In genomic region chr14:35533357-35534129, GRCh38 we compare ENCODE assay signal across 8 cellular contexts. TPM values are rescaled to one million over a fixed set of nuclear protein-coding genes. Genes with fewer than 3 reads are reported as not detected.
A peak's percentile ranks its signal among the peaks of the same experiment; 100 is the strongest.
DNase-seq lines count a peak whose midpoint lies in the region; ATAC-seq and TF ChIP-seq lines count a peak whose summit lies in the region.

No MANE protein-coding gene starts in this region.

- no TSS peak for BruUV-seq in Caco-2 (replicated peaks; lab: Mats Ljungman, UMichigan)

- no peaks in the 10 kb centered on the region for H3K9me3 Mint-ChIP-seq in Caco-2 (ENCODE audit: unreplicated experiment)

- peak overlapping the region; percentile 88 for H3K4me3 Mint-ChIP-seq in Caco-2 (ENCODE audit: unreplicated experiment)

- intact Hi-C loops in Caco-2 (cut with micrococcal nuclease; ENCODE audit: unreplicated experiment), result loop anchor here (1.0 to 5.0 kb wide), 3 partner anchors 95 to 279 kb away; no protein-coding TSS in a partner anchor
- intact Hi-C loops in tibial artery (cut with DNase I; ENCODE audit: low total_unique reads), result no loop called here

- H3K36me3 Mint-ChIP-seq in Caco-2 (ENCODE audit: insufficient read depth, unreplicated experiment), result no peaks in the 10 kb centered on the region

- H3K4me1 ChIP-seq in Caco-2, result peaks cover 12% of the 10 kb centered on the region
- 0 out of 2 replicates have a peak, but pooled peaks cover 4% of the 10 kb centered on the region for H3K4me1 ChIP-seq in OCI-LY3 (ENCODE audit: low read length)
- H3K4me1 ChIP-seq in tibial artery, result peaks cover 0 to 29% (median 28%) of the 10 kb centered on the region in 4 donors

- peaks cover 7% of the 10 kb centered on the region for H3K4me1 Mint-ChIP-seq in Caco-2 (ENCODE audit: low read depth, unreplicated experiment)

- peak overlapping the region; percentile 76 for H3K4me2 ChIP-seq in OCI-LY3 (ENCODE audit: low read length)

- H3K9me3 ChIP-seq in Caco-2 (no peaks in the 10 kb centered on the region), OCI-LY3 (ENCODE audit: insufficient read depth, low read length) (no peaks in the 10 kb centered on the region), tibial artery (no peaks in the 10 kb centered on the region)

- no peaks in the 10 kb centered on the region for H3K36me3 ChIP-seq in Caco-2 (ENCODE audit: control insufficient read depth, insufficient read depth, low read length)
- H3K36me3 ChIP-seq in OCI-LY3 (replicated peaks; ENCODE audit: low read depth, low read length), result no peaks in the 10 kb centered on the region
- H3K36me3 ChIP-seq in tibial artery, result no peaks in the 10 kb centered on the region

- peak; percentile 87 to 93 for DNase-seq in Caco-2
- peak; percentile 35 for DNase-seq in HS-5 (ENCODE audit: low read depth)
- peak; percentile 46 for DNase-seq in activated T-helper 9 cell treated with anti-CD3 and anti-CD28 coated beads, Interleukin-2, amount 50 U/mL, for 16 hours (ENCODE audit: low read depth)
- peak; percentile 39 for DNase-seq in foreskin melanocyte
- DNase-seq in nucleus accumbens (lab: John Stamatoyannopoulos, UW), result peak in 44 of 56 donors; percentile 1 to 82 (median 40)
- no peak for DNase-seq in tibial artery

- H2AFZ ChIP-seq in OCI-LY3 (ENCODE audit: low read depth, low read length), result peak overlapping the region; percentile 63

- peaks cover 26% of the 10 kb centered on the region for H3K27me3 Mint-ChIP-seq in Caco-2 (ENCODE audit: insufficient read depth, unreplicated experiment)

- H3K79me2 ChIP-seq in OCI-LY3 (ENCODE audit: low read length), result no peaks in the 10 kb centered on the region

- peak; percentile 69 for ATAC-seq in GM21360 (IDR thresholded peaks at IDR 0.05; ENCODE audit: unreplicated experiment)

- H3K27me3 ChIP-seq in Caco-2 (replicated peaks; ENCODE audit: control insufficient read depth, insufficient read depth, low read length), result no peaks in the 10 kb centered on the region; the same call in 1 of the 2 replicates
- H3K27me3 ChIP-seq in OCI-LY3 (ENCODE audit: low read depth, low read length), result peaks cover 14% of the 10 kb centered on the region; the same call in 1 of the 2 replicates
- H3K27me3 ChIP-seq in tibial artery, result peaks cover 2 to 51% of the 10 kb centered on the region in 2 donors

- H3K9ac ChIP-seq in OCI-LY3 (ENCODE audit: low read length), result peak overlapping the region; percentile 41

- CTCF ChIA-PET in Caco-2 (lab: Charles Lee), result interaction anchor here (0.7 to 1.8 kb wide), 6 partner anchors 95 to 289 kb away, joined by 3 to 14 read pairs (median 5); no protein-coding TSS in a partner anchor

- H3K27ac Mint-ChIP-seq in Caco-2 (ENCODE audit: unreplicated experiment), result no peak overlapping the region

- TF ChIP-seq CTCF in Caco-2 (IDR thresholded peaks at IDR 0.05; ENCODE audit: insufficient read depth in 1 of 2, low read depth in 1 of 2, low read length in 1 of 2, severe bottlenecking in 1 of 2, unreplicated experiment in 1 of 2) (peak in 1 of 2 experiments; percentile 2), OCI-LY3 (IDR thresholded peaks at IDR 0.05; ENCODE audit: low read depth, low read length) (no peak), tibial artery (IDR thresholded peaks at IDR 0.05) (no peak)

- H3K4me3 ChIP-seq in Caco-2 (ENCODE audit: low read depth, low read length) (peak overlapping the region; percentile 62), OCI-LY3 (ENCODE audit: low read length) (peak overlapping the region; percentile 84), tibial artery (peak overlapping the region; percentile 40 to 49)

- POLR2A ChIA-PET in Caco-2 (lab: Charles Lee), result interaction anchor here (0.7 to 0.8 kb wide), 2 partner anchors 130 to 292 kb away, joined by 3 to 4 read pairs; partner anchors contain the start of gene BRMS1L

- no peaks in the 10 kb centered on the region for H4K20me1 ChIP-seq in OCI-LY3 (ENCODE audit: insufficient read depth, low read length)

- no peak overlapping the region for H3K27ac ChIP-seq in OCI-LY3 (ENCODE audit: low read length)
- H3K27ac ChIP-seq in tibial artery, result no peak overlapping the region

RNA-seq across cellular contexts. Expression of gene INSM2, which starts 0.4 kb away (rescaled TPM):
- total RNA-seq in Caco-2 (2022), result 0.14 TPM in 1 of 2 replicates, not detected in the other

Comparison
In these comparisons a context has a peak if more than half of its experiments do, and no peak if none do; other contexts are left out.
1. DNase-seq: peak in Caco-2 (2 of 2), HS-5 (single experiment), activated T-helper 9 cell treated with anti-CD3 and anti-CD28 coated beads, Interleukin-2, amount 50 U/mL, for 16 hours (single experiment), foreskin melanocyte (single experiment) and nucleus accumbens (44 of 56); none in tibial artery (0 of 2).
2. Peak in every context shown above with its lines, with median percentiles within 50 percentile points of each other: H3K4me3 ChIP-seq.